In genomic region chr6:43699564-43700186, GRCh38 we compare ENCODE assay signal across 1 cellular context.
TF ChIP-seq lines count a peak whose summit lies in the region.

No MANE protein-coding gene starts in this region.

TF ChIP-seq in HEK293, 187 proteins besides CTCF, POLR2A, EP300 and RAD21 (continued from another document):
- TF ChIP-seq PRDM2 (tag by site-specific recombination; IDR thresholded peaks at IDR 0.05; ENCODE audit: borderline replicate concordance): no peak
- TF ChIP-seq ZNF785 (tag by site-specific recombination; IDR thresholded peaks at IDR 0.05): no peak
- TF ChIP-seq HOXA7 (CRISPR knock-in tag; IDR thresholded peaks at IDR 0.05; ENCODE audit: borderline replicate concordance): no peak
- TF ChIP-seq ZNF629 (tag by site-specific recombination; IDR thresholded peaks at IDR 0.05): peak; percentile 28; the same call in 1 of the 2 replicates
- no peak for TF ChIP-seq ZNF548 (tag by site-specific recombination; IDR thresholded peaks at IDR 0.05)
- TF ChIP-seq, protein P1, sequence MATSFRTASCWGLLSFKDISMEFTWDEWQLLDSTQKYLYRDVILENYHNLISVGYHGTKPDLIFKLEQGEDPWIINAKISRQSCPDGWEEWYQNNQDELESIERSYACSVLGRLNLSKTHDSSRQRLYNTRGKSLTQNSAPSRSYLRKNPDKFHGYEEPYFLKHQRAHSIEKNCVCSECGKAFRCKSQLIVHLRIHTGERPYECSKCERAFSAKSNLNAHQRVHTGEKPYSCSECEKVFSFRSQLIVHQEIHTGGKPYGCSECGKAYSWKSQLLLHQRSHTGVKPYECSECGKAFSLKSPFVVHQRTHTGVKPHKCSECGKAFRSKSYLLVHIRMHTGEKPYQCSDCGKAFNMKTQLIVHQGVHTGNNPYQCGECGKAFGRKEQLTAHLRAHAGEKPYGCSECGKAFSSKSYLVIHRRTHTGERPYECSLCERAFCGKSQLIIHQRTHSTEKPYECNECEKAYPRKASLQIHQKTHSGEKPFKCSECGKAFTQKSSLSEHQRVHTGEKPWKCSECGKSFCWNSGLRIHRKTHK (tag by site-specific recombination; IDR thresholded peaks at IDR 0.05): no peak
- TF ChIP-seq, protein P2, sequence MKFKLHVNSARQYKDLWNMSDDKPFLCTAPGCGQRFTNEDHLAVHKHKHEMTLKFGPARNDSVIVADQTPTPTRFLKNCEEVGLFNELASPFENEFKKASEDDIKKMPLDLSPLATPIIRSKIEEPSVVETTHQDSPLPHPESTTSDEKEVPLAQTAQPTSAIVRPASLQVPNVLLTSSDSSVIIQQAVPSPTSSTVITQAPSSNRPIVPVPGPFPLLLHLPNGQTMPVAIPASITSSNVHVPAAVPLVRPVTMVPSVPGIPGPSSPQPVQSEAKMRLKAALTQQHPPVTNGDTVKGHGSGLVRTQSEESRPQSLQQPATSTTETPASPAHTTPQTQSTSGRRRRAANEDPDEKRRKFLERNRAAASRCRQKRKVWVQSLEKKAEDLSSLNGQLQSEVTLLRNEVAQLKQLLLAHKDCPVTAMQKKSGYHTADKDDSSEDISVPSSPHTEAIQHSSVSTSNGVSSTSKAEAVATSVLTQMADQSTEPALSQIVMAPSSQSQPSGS (tag by site-specific recombination; IDR thresholded peaks at IDR 0.05; ENCODE audit: low read depth): no peak
- TF ChIP-seq MZF1 (tag by site-specific recombination; IDR thresholded peaks at IDR 0.05; ENCODE audit: borderline replicate concordance): no peak
- TF ChIP-seq ZNF169 (tag by site-specific recombination; IDR thresholded peaks at IDR 0.05): no peak
- no peak for TF ChIP-seq ELK4 (IDR thresholded peaks at IDR 0.05; ENCODE audit: borderline replicate concordance, low read depth, low read length)
